13 cellular contexts compared by ENCODE assay signal in the genomic region with DNA sequence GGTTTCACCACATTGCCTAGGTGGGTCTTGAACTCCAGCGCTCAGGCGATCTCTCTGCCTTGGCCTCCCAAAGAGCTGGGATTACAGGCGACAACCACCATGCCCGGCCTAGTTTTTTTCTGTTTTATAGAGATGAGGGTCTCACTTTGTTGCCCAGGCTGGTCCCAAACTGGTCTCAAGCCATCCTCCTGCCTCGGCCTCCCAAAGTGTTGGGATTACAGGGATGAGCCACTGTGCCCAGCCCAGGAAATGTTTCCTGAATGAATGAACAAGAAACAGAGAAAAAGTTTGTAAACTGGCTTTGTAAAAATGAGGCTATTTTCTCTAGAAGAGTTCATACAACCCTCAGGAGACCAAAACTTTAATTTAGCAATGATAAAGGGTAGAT.
A peak's percentile ranks its signal among the peaks of the same experiment; 100 is the strongest.
DNase-seq lines count a peak whose midpoint lies in the region; ATAC-seq, FAIRE-seq and TF ChIP-seq lines count a peak whose summit lies in the region.
"Had no signal": no experiment of that assay in that cellular context is flagged by ENCODE, and none has a peak within 500 bp of the region (broad histone marks: within the 10 kb centered on the region; RNA-seq: fewer than 3 reads in every experiment).

No MANE protein-coding gene starts in this region.

- FAIRE-seq in kidney (lab: Jason Lieb, UNC) (no peak), frontal cortex (lab: Jason Lieb, UNC) (no peak)

- TF ChIP-seq CTCF in left ventricle myocardium inferior (IDR thresholded peaks at IDR 0.05; ENCODE audit: borderline replicate concordance) (no peak), kidney (IDR thresholded peaks at IDR 0.05; ENCODE audit: borderline replicate concordance, extremely low read depth, insufficient read depth) (no peak), gastrocnemius medialis (IDR thresholded peaks at IDR 0.05 in 4 of 5, conservative IDR thresholded peaks at IDR 0.05 in 1 of 5) (no peak), uterus (IDR thresholded peaks at IDR 0.05) (no peak)

- H3K36me3 ChIP-seq in left ventricle myocardium inferior, result no peaks in the 10 kb centered on the region
- no peaks in the 10 kb centered on the region for H3K36me3 ChIP-seq in kidney (ENCODE audit: control insufficient read depth in 1 of 2, insufficient read depth in 2 of 2, low read length in 2 of 2)
- no peaks in the 10 kb centered on the region for H3K36me3 ChIP-seq in gastrocnemius medialis
- no peaks in the 10 kb centered on the region for H3K36me3 ChIP-seq in uterus

- H3K27ac ChIP-seq in left ventricle myocardium inferior (replicated peaks), result peak overlapping the region; percentile 50
- peak overlapping the region; percentile 38 to 47 for H3K27ac ChIP-seq in kidney (ENCODE audit: low read depth in 2 of 2, low read length in 2 of 2)
- H3K27ac ChIP-seq in gastrocnemius medialis, result peak overlapping the region in 3 of 4 donors; percentile 7 to 44 (median 43)
- H3K27ac ChIP-seq in uterus, result peak overlapping the region; percentile 69 to 73
- H3K27ac ChIP-seq: GM23248 had no signal

- peaks cover 43% of the 10 kb centered on the region for H3K4me1 ChIP-seq in left ventricle myocardium inferior
- H3K4me1 ChIP-seq in kidney (ENCODE audit: control insufficient read depth in 1 of 2, insufficient read depth in 1 of 2, low read depth in 1 of 2, low read length in 2 of 2), result peaks cover 14 to 22% of the 10 kb centered on the region in 2 donors
- peaks cover 22 to 30% of the 10 kb centered on the region in 2 donors for H3K4me1 ChIP-seq in gastrocnemius medialis
- no peaks in the 10 kb centered on the region for H3K4me1 ChIP-seq in uterus

- H3K9me3 ChIP-seq in left ventricle myocardium inferior (replicated peaks) (no peaks in the 10 kb centered on the region), kidney (ENCODE audit: control insufficient read depth in 1 of 2, low read length in 2 of 2) (no peaks in the 10 kb centered on the region), gastrocnemius medialis (no peaks in the 10 kb centered on the region), uterus (no peaks in the 10 kb centered on the region)

- TF ChIP-seq POLR2A in gastrocnemius medialis (IDR thresholded peaks at IDR 0.05) (no peak), uterus (IDR thresholded peaks at IDR 0.05) (no peak)

- peak overlapping the region in 1 of 2 donors; percentile 0 for H3K9ac ChIP-seq in kidney (ENCODE audit: low read length in 2 of 2)
- H3K9ac ChIP-seq: GM23248 had no signal

- H3K4me3 ChIP-seq in left ventricle myocardium inferior (no peak overlapping the region), kidney (ENCODE audit: low read length in 2 of 2) (no peak overlapping the region), gastrocnemius medialis (no peak overlapping the region), uterus (no peak overlapping the region)
- H3K4me3 ChIP-seq: GM23248 had no signal

- DNase-seq in left ventricle myocardium inferior (no peak), cardiac septum (ENCODE audit: low spot score) (no peak), kidney (no peak), gastrocnemius medialis (no peak), uterus (no peak), frontal cortex (ENCODE audit: low spot score in 2 of 2) (no peak), epidermal melanocyte (ENCODE audit: insufficient read length, low spot score) (no peak)
- DNase-seq: activated CD4-positive, alpha-beta T cell treated with anti-CD3 and anti-CD28 coated beads, Interleukin-2, amount 50 U/mL, for 4 hours; amniotic stem cell; GM23248; hypothalamus; SIG-M5 had no signal

- ATAC-seq in gastrocnemius medialis (no peak), HG03095 (IDR thresholded peaks at IDR 0.05; ENCODE audit: unreplicated experiment) (no peak)

- intact Hi-C loops in left ventricle myocardium inferior (cut with micrococcal nuclease) (no loop called here), cardiac septum (cut with DNase I) (no loop called here), kidney (cut with DNase I) (no loop called here), gastrocnemius medialis (cut with DNase I; ENCODE audit: low total_unique reads) (no loop called here), uterus (cut with DNase I; ENCODE audit: low total_unique reads) (no loop called here)

- in situ Hi-C loops in gastrocnemius medialis (cut with MboI; ENCODE audit: low sequenced_read_pairs in 4 of 4), result no loop called here

- H3K27me3 ChIP-seq in left ventricle myocardium inferior (ENCODE audit: low read depth) (no peaks in the 10 kb centered on the region), gastrocnemius medialis (no peaks in the 10 kb centered on the region), uterus (no peaks in the 10 kb centered on the region)
